Comparison of ENCODE assay signal across 33 cellular contexts in genomic region chr4:110702326-110702725, GRCh38.
"Had no signal": no experiment of that assay in that cellular context is flagged by ENCODE, and none has a peak within 500 bp of the region (broad histone marks: within the 10 kb centered on the region; RNA-seq: fewer than 3 reads in every experiment).

No MANE protein-coding gene starts in this region.

- H3K79me2 ChIP-seq: hepatocyte had no signal

- H3K36me3 ChIP-seq: brain microvascular endothelial cell, esophagus squamous epithelium, gastroesophageal sphincter, heart right ventricle, WERI-Rb-1 had no signal

- H3K4me3 ChIP-seq: coronary artery, dorsolateral prefrontal cortex, esophagus squamous epithelium, gastroesophageal sphincter, heart right ventricle, hepatocyte had no signal

- H3K27me3 Mint-ChIP-seq: activated CD4-positive, alpha-beta memory T cell treated with anti-CD3 and anti-CD28 coated beads, Interleukin-2, amount 10 ng/mL, durations not matched to agents 7 days and 5 days; activated CD4-positive, alpha-beta T cell treated with anti-CD3 and anti-CD28 coated beads, Interleukin-2, amount 10 ng/mL, durations not matched to agents 24 days and 14 days; central memory CD8-positive, alpha-beta T cell; T-helper 17 cell had no signal

- H3K4me2 ChIP-seq: hepatocyte had no signal

- DNase-seq: activated CD4-positive, alpha-beta memory T cell treated with anti-CD3 and anti-CD28 coated beads, Interleukin-2, amount 10 ng/mL, durations not matched to agents 7 days and 5 days; activated CD4-positive, alpha-beta T cell treated with anti-CD3 and anti-CD28 coated beads for 36 hours; activated CD4-positive, alpha-beta T cell treated with anti-CD3 and anti-CD28 coated beads, Interleukin-2, amount 10 ng/mL, durations not matched to agents 24 days and 14 days; activated CD4-positive, alpha-beta T cell treated with anti-CD3 and anti-CD28 coated beads, Interleukin-2, amount 50 U/mL, for 4 hours; activated CD4-positive, CD25-positive, alpha-beta regulatory T cell; activated CD4-positive, CD25-positive, alpha-beta regulatory T cell treated with anti-CD3 and anti-CD28 coated beads, Interleukin-2, amount 50 U/mL, for 72 hours; activated effector memory CD4-positive, alpha-beta T cell treated with Interleukin-2 at 50 U/mL for 16 hours; activated gamma-delta T cell treated with Interleukin-2 at 50 U/mL for 16 hours; activated naive CD4-positive, alpha-beta T cell treated with anti-CD3 and anti-CD28 coated beads, Interleukin-2, amount 50 U/mL, for 16 hours; activated naive CD4-positive, alpha-beta T cell treated with Interleukin-2 at 50 U/mL for 16 hours; activated T-cell treated with anti-CD3 and anti-CD28 coated beads, Interleukin-2, amount 50 U/mL, for 4 hours; amniotic stem cell; anterior cingulate cortex; brain microvascular endothelial cell; dorsolateral prefrontal cortex; effector memory CD4-positive, alpha-beta T cell; erythroblast; esophagus squamous epithelium; foreskin melanocyte; heart right ventricle; T-helper 17 cell; T1000; WERI-Rb-1 had no signal

- H3K36me3 Mint-ChIP-seq: activated naive CD8-positive, alpha-beta T cell had no signal

- H3K9me3 Mint-ChIP-seq: activated CD4-positive, alpha-beta T cell treated with anti-CD3 and anti-CD28 coated beads, Interleukin-2, amount 10 ng/mL, durations not matched to agents 24 days and 14 days; activated T-cell treated with anti-CD3 and anti-CD28 coated beads, Interleukin-2, amount 50 U/mL, for 4 hours; central memory CD8-positive, alpha-beta T cell; T-helper 2 cell treated with Interferon-gamma antibody and Interleukin-4, amounts not matched to agents 5 μg/mL and 100 μg/mL, for 36 hours had no signal

- H3K4me1 Mint-ChIP-seq: activated CD4-positive, alpha-beta memory T cell treated with anti-CD3 and anti-CD28 coated beads, Interleukin-2, amount 10 ng/mL, durations not matched to agents 7 days and 5 days; activated CD4-positive, alpha-beta T cell treated with anti-CD3 and anti-CD28 coated beads for 36 hours; activated CD4-positive, alpha-beta T cell treated with anti-CD3 and anti-CD28 coated beads, Interleukin-2, amount 10 ng/mL, durations not matched to agents 24 days and 14 days; activated T-helper 17 cell treated with anti-CD3 and anti-CD28 coated beads, Interleukin-2, amount 50 U/mL, for 72 hours; central memory CD8-positive, alpha-beta T cell; T-helper 17 cell had no signal

- H3K4me1 ChIP-seq: esophagus squamous epithelium, gastroesophageal sphincter, heart right ventricle had no signal

- H3K27me3 ChIP-seq: brain microvascular endothelial cell, esophagus squamous epithelium, gastroesophageal sphincter, heart right ventricle, hepatocyte had no signal

- FAIRE-seq: astrocyte, bronchial epithelial cell had no signal

- H3K9me3 ChIP-seq: esophagus squamous epithelium, gastroesophageal sphincter had no signal

- ATAC-seq: activated CD4-positive, alpha-beta T cell treated with anti-CD3 and anti-CD28 coated beads for 36 hours; activated T-cell treated with anti-CD3 and anti-CD28 coated beads, Interleukin-2, amount 50 U/mL, for 4 hours; activated T-helper 17 cell treated with anti-CD3 and anti-CD28 coated beads, Interleukin-2, amount 50 U/mL, for 72 hours; gastroesophageal sphincter; heart right ventricle; T-helper 17 cell had no signal

- H3K27ac ChIP-seq: brain microvascular endothelial cell, coronary artery, dorsolateral prefrontal cortex, esophagus squamous epithelium, gastroesophageal sphincter, heart right ventricle, hepatocyte, WERI-Rb-1 had no signal

- H3K27ac Mint-ChIP-seq: activated CD4-positive, alpha-beta memory T cell treated with anti-CD3 and anti-CD28 coated beads, Interleukin-2, amount 10 ng/mL, durations not matched to agents 7 days and 5 days; activated CD4-positive, alpha-beta T cell treated with anti-CD3 and anti-CD28 coated beads for 36 hours; activated CD4-positive, alpha-beta T cell treated with anti-CD3 and anti-CD28 coated beads, Interleukin-2, amount 10 ng/mL, durations not matched to agents 24 days and 14 days; activated naive CD8-positive, alpha-beta T cell; activated T-helper 17 cell treated with anti-CD3 and anti-CD28 coated beads, Interleukin-2, amount 50 U/mL, for 72 hours; dendritic cell treated with granulocyte-macrophage colony-stimulating factor and Interleukin-4, amounts not matched to agents 40 ng/mL and 50 ng/mL, for 4 days; T-helper 17 cell; T-helper 2 cell treated with Interferon-gamma antibody and Interleukin-4, amounts not matched to agents 5 μg/mL and 100 μg/mL, for 36 hours had no signal

- H3K4me3 Mint-ChIP-seq: activated CD4-positive, alpha-beta memory T cell treated with anti-CD3 and anti-CD28 coated beads, Interleukin-2, amount 10 ng/mL, durations not matched to agents 7 days and 5 days; activated CD4-positive, alpha-beta T cell treated with anti-CD3 and anti-CD28 coated beads for 36 hours; activated CD4-positive, alpha-beta T cell treated with anti-CD3 and anti-CD28 coated beads, Interleukin-2, amount 10 ng/mL, durations not matched to agents 24 days and 14 days; activated naive CD8-positive, alpha-beta T cell; activated T-cell treated with anti-CD3 and anti-CD28 coated beads, Interleukin-2, amount 50 U/mL, for 4 hours; activated T-helper 17 cell treated with anti-CD3 and anti-CD28 coated beads, Interleukin-2, amount 50 U/mL, for 72 hours; central memory CD8-positive, alpha-beta T cell; dendritic cell treated with granulocyte-macrophage colony-stimulating factor and Interleukin-4, amounts not matched to agents 40 ng/mL and 50 ng/mL, for 4 days; T-helper 17 cell; T-helper 2 cell treated with Interferon-gamma antibody and Interleukin-4, amounts not matched to agents 5 μg/mL and 100 μg/mL, for 36 hours had no signal
